Comparison of ENCODE assay signal across 8 cellular contexts in genomic region chr6:159761873-159762680, GRCh38. TPM values are rescaled to one million over a fixed set of nuclear protein-coding genes. Genes with fewer than 3 reads are reported as not detected.
A peak's percentile ranks its signal among the peaks of the same experiment; 100 is the strongest.
DNase-seq lines count a peak whose midpoint lies in the region; ATAC-seq and TF ChIP-seq lines count a peak whose summit lies in the region.

TSS of gene ACAT2 (plus strand) at chr6:159762045. CDS start at chr6:159762088, 43 bp downstream.

- no peak for TF ChIP-seq CTCF in CD14-positive monocyte (IDR thresholded peaks at IDR 0.05)
- no peak for TF ChIP-seq CTCF in coronary artery (IDR thresholded peaks at IDR 0.05)

- H3K27ac ChIP-seq in coronary artery = peak within 1 kb of the TSS; percentile 93 to 94

- peaks cover 26% of the 10 kb centered on the region for H3K4me1 Mint-ChIP-seq in CD14-positive monocyte
- peaks cover 42% of the 10 kb centered on the region for H3K4me1 Mint-ChIP-seq in activated CD4-positive, alpha-beta T cell treated with anti-CD3 and anti-CD28 coated beads, Interleukin-2, amount 10 ng/mL, durations not matched to agents 7 days and 5 days

- CTCF ChIA-PET in activated CD4-positive, alpha-beta T cell treated with anti-CD3 and anti-CD28 coated beads, Interleukin-2, amount 10 ng/mL, durations not matched to agents 7 days and 5 days (lab: Charles Lee) = interaction anchor here (1.2 kb wide), 1 partner anchor 28 kb away, joined by 4 read pairs; no protein-coding TSS in a partner anchor

- H3K4me3 ChIP-seq in coronary artery = peak within 1 kb of the TSS; percentile 74

- DNase-seq in CD14-positive monocyte (ENCODE audit: low spot score) (peak; percentile 97), NCI-H748 (lab: John Stamatoyannopoulos, UW; ENCODE audit: unreplicated experiment) (peak; percentile 98), coronary artery (ENCODE audit: low spot score) (peak; percentile 98), left colon (peak; percentile 93 to 98)
- peak; percentile 95 for DNase-seq in activated CD4-positive, alpha-beta T cell treated with anti-CD3 and anti-CD28 coated beads, Interleukin-2, amount 10 ng/mL, durations not matched to agents 7 days and 5 days
- DNase-seq in stimulated activated CD4-positive, alpha-beta T cell treated with anti-CD3 and anti-CD28 coated beads, Interleukin-1b, Interleukin-23, amount 100 ng/mL, for 4 hours (ENCODE audit: low read depth in 2 of 2) = peak; percentile 80 to 89

- H3K9me3 Mint-ChIP-seq in CD14-positive monocyte = no peaks in the 10 kb centered on the region
- H3K9me3 Mint-ChIP-seq in activated CD4-positive, alpha-beta T cell treated with anti-CD3 and anti-CD28 coated beads, Interleukin-2, amount 10 ng/mL, durations not matched to agents 7 days and 5 days = no peaks in the 10 kb centered on the region

- H3K27ac Mint-ChIP-seq in CD14-positive monocyte = peak within 1 kb of the TSS; percentile 93 to 98 (median 97)
- peak within 1 kb of the TSS; percentile 94 for H3K27ac Mint-ChIP-seq in activated CD4-positive, alpha-beta T cell treated with anti-CD3 and anti-CD28 coated beads, Interleukin-2, amount 10 ng/mL, durations not matched to agents 7 days and 5 days

- ATAC-seq in GM19395 (IDR thresholded peaks at IDR 0.05; ENCODE audit: unreplicated experiment) (peak; percentile 99), HG03558 (IDR thresholded peaks at IDR 0.05; ENCODE audit: extremely low read depth, unreplicated experiment) (peak; percentile 95), left colon (peak; percentile 96)

- peak within 1 kb of the TSS; percentile 92 to 96 for H3K4me3 Mint-ChIP-seq in CD14-positive monocyte
- peak within 1 kb of the TSS; percentile 85 for H3K4me3 Mint-ChIP-seq in activated CD4-positive, alpha-beta T cell treated with anti-CD3 and anti-CD28 coated beads, Interleukin-2, amount 10 ng/mL, durations not matched to agents 7 days and 5 days

- intact Hi-C loops in CD14-positive monocyte (cut with micrococcal nuclease) = loop anchor here (5.0 kb wide), 1 partner anchor 35 kb away; the partner anchor contains the start of gene WTAP (in 2 of the 2)
- intact Hi-C loops in left colon (cut with DNase I, micrococcal nuclease) = no loop called here

- POLR2A ChIA-PET in activated CD4-positive, alpha-beta T cell treated with anti-CD3 and anti-CD28 coated beads, Interleukin-2, amount 10 ng/mL, durations not matched to agents 7 days and 5 days (lab: Charles Lee) = interaction anchor here (1.0 kb wide), 1 partner anchor 28 kb away, joined by 6 read pairs; the partner anchor contains the start of genes MRPL18 and TCP1

- no peaks in the 10 kb centered on the region for H3K27me3 Mint-ChIP-seq in CD14-positive monocyte (ENCODE audit: low read depth in 3 of 3)
- no peaks in the 10 kb centered on the region for H3K27me3 Mint-ChIP-seq in activated CD4-positive, alpha-beta T cell treated with anti-CD3 and anti-CD28 coated beads, Interleukin-2, amount 10 ng/mL, durations not matched to agents 7 days and 5 days

- peaks cover 24 to 40% of the 10 kb centered on the region in 2 donors for H3K36me3 Mint-ChIP-seq in CD14-positive monocyte
- H3K36me3 Mint-ChIP-seq in activated CD4-positive, alpha-beta T cell treated with anti-CD3 and anti-CD28 coated beads, Interleukin-2, amount 10 ng/mL, durations not matched to agents 7 days and 5 days (ENCODE audit: low read depth) = peaks cover 52% of the 10 kb centered on the region

RNA-seq across cellular contexts. Expression of gene ACAT2, which starts in this region (rescaled TPM):
- polyA plus RNA-seq in CD14-positive monocyte = 10 to 100 TPM; 19.5 to 24.4 TPM
- total RNA-seq in activated CD4-positive, alpha-beta T cell treated with anti-CD3 and anti-CD28 coated beads, Interleukin-2, amount 10 ng/mL, durations not matched to agents 7 days and 5 days = 10 to 100 TPM; 58.4 to 65.8 TPM
- total RNA-seq in left colon = 100 to 1,000 TPM in 1 of 2 donors, 10 to 100 TPM in 1; 72.8 to 114 TPM

Comparison
In these comparisons a context has a peak if more than half of its experiments do, and no peak if none do; other contexts are left out.
1. Peak in every context shown above with its lines: DNase-seq, ATAC-seq, H3K4me3 ChIP-seq and H3K27ac ChIP-seq.
2. intact Hi-C loops: an anchor here in CD14-positive monocyte (5.0 kb wide); none called in left colon.